Comparison of ENCODE assay signal across 8 cellular contexts in genomic region chr10:35643151-35643975, GRCh38. TPM values are rescaled to one million over a fixed set of nuclear protein-coding genes. Genes with fewer than 3 reads are reported as not detected.
DNase-seq lines count a peak whose midpoint lies in the region; ATAC-seq and TF ChIP-seq lines count a peak whose summit lies in the region.

No MANE protein-coding gene starts in this region.

- peak overlapping the region; percentile 2 for H3K27ac ChIP-seq in PC-3 (ENCODE audit: low read length)
- H3K27ac ChIP-seq in breast epithelium: peak overlapping the region; percentile 66 to 72

- DNase-seq in activated CD4-positive, alpha-beta T cell treated with anti-CD3 and anti-CD28 coated beads, Interleukin-2, amount 10 ng/mL, durations not matched to agents 7 days and 5 days: no peak
- no peak for DNase-seq in activated CD4-positive, alpha-beta T cell treated with anti-CD3 and anti-CD28 coated beads for 1 hour
- DNase-seq in PC-3 (peak; percentile 90), breast epithelium (ENCODE audit: low spot score in 2 of 2) (peak; percentile 53 to 56), iPS-NIHi11 (ENCODE audit: low spot score) (peak; percentile 61), retinal pigment epithelial cell (ENCODE audit: low read depth) (no peak)

- peak overlapping the region; percentile 74 for H3K4me3 Mint-ChIP-seq in activated CD4-positive, alpha-beta T cell treated with anti-CD3 and anti-CD28 coated beads, Interleukin-2, amount 10 ng/mL, durations not matched to agents 7 days and 5 days

- H3K4me2 ChIP-seq in PC-3 (ENCODE audit: low read length): peak overlapping the region; percentile 94

- H3K79me2 ChIP-seq in PC-3 (ENCODE audit: low read length): peaks cover 42% of the 10 kb centered on the region

- peak overlapping the region; percentile 86 for H3K9ac ChIP-seq in PC-3 (ENCODE audit: low read length)

- TF ChIP-seq CTCF in PC-3 (conservative IDR thresholded peaks at IDR 0.05; ENCODE audit: low read depth, low read length) (peak; percentile 29; the same call in 1 of the 2 replicates), breast epithelium (IDR thresholded peaks at IDR 0.05) (no peak), retinal pigment epithelial cell (conservative IDR thresholded peaks at IDR 0.05; ENCODE audit: low read depth, low read length) (no peak)

- no peaks in the 10 kb centered on the region for H3K9me2 ChIP-seq in PC-3 (replicated peaks; ENCODE audit: low read length)

- intact Hi-C loops in PC-3 (cut with micrococcal nuclease): loop anchor here (1.0 to 2.0 kb wide), 5 partner anchors 42 to 986 kb away; no protein-coding TSS in a partner anchor
- intact Hi-C loops in breast epithelium (cut with DNase I; ENCODE audit: low total_unique reads): no loop called here

- H3K36me3 Mint-ChIP-seq in activated CD4-positive, alpha-beta T cell treated with anti-CD3 and anti-CD28 coated beads, Interleukin-2, amount 10 ng/mL, durations not matched to agents 7 days and 5 days (ENCODE audit: low read depth): no peaks in the 10 kb centered on the region

- H3K27me3 ChIP-seq in PC-3 (ENCODE audit: low read length): no peaks in the 10 kb centered on the region
- H3K27me3 ChIP-seq in breast epithelium: no peaks in the 10 kb centered on the region

- H4K20me1 ChIP-seq in PC-3 (ENCODE audit: low read length): peaks cover 15% of the 10 kb centered on the region

- no peak overlapping the region for H3K27ac Mint-ChIP-seq in activated CD4-positive, alpha-beta T cell treated with anti-CD3 and anti-CD28 coated beads, Interleukin-2, amount 10 ng/mL, durations not matched to agents 7 days and 5 days

- TF ChIP-seq POLR2A in breast epithelium (IDR thresholded peaks at IDR 0.05): no peak

- CTCF ChIA-PET in activated CD4-positive, alpha-beta T cell treated with anti-CD3 and anti-CD28 coated beads, Interleukin-2, amount 10 ng/mL, durations not matched to agents 7 days and 5 days (lab: Charles Lee): no interaction called here
- CTCF ChIA-PET in PC-3 (lab: Charles Lee): interaction anchor here (0.6 kb wide), 1 partner anchor 529 kb away, joined by 7 read pairs; no protein-coding TSS in a partner anchor

- no peaks in the 10 kb centered on the region for H3K9me3 ChIP-seq in PC-3 (ENCODE audit: low read length)
- H3K9me3 ChIP-seq in breast epithelium: no peaks in the 10 kb centered on the region

- H3F3A ChIP-seq in PC-3 (ENCODE audit: low read length, unreplicated experiment): peaks cover 10% of the 10 kb centered on the region

- peaks cover 25% of the 10 kb centered on the region for H3K4me1 Mint-ChIP-seq in activated CD4-positive, alpha-beta T cell treated with anti-CD3 and anti-CD28 coated beads, Interleukin-2, amount 10 ng/mL, durations not matched to agents 7 days and 5 days

- H3K27me3 Mint-ChIP-seq in activated CD4-positive, alpha-beta T cell treated with anti-CD3 and anti-CD28 coated beads, Interleukin-2, amount 10 ng/mL, durations not matched to agents 7 days and 5 days: peaks cover 57% of the 10 kb centered on the region

- POLR2A ChIA-PET in activated CD4-positive, alpha-beta T cell treated with anti-CD3 and anti-CD28 coated beads, Interleukin-2, amount 10 ng/mL, durations not matched to agents 7 days and 5 days (lab: Charles Lee): no interaction called here
- POLR2A ChIA-PET in PC-3 (lab: Charles Lee; ENCODE audit: unreplicated experiment): interaction anchor here (0.6 to 0.8 kb wide), 2 partner anchors 139 to 1081 kb away, joined by 3 to 36 read pairs; no protein-coding TSS in a partner anchor

- H3K4me3 ChIP-seq in PC-3 (ENCODE audit: low read length): peak overlapping the region; percentile 80
- H3K4me3 ChIP-seq in breast epithelium: peak overlapping the region; percentile 65 to 92 (median 86)
- peak overlapping the region; percentile 76 for H3K4me3 ChIP-seq in retinal pigment epithelial cell (ENCODE audit: low read length)

- no peaks in the 10 kb centered on the region for H3K9me3 Mint-ChIP-seq in activated CD4-positive, alpha-beta T cell treated with anti-CD3 and anti-CD28 coated beads, Interleukin-2, amount 10 ng/mL, durations not matched to agents 7 days and 5 days

- peak overlapping the region; percentile 86 for H2AFZ ChIP-seq in PC-3 (ENCODE audit: low read length)

- H3K36me3 ChIP-seq in PC-3 (ENCODE audit: low read depth, low read length): peaks cover 10% of the 10 kb centered on the region
- H3K36me3 ChIP-seq in breast epithelium: no peaks in the 10 kb centered on the region

- peaks cover 19% of the 10 kb centered on the region for H3K4me1 ChIP-seq in PC-3 (ENCODE audit: insufficient read depth, low read length)
- H3K4me1 ChIP-seq in breast epithelium: no peaks in the 10 kb centered on the region

- ATAC-seq in PC-3 (peak; percentile 5), HG02571 (IDR thresholded peaks at IDR 0.05; ENCODE audit: unreplicated experiment) (no peak), HG03045 (IDR thresholded peaks at IDR 0.05; ENCODE audit: unreplicated experiment) (no peak)

- no TSS peak for BruUV-seq in PC-3 (replicated peaks; lab: Mats Ljungman, UMichigan)

RNA-seq across cellular contexts. Expression of gene FZD8, which starts 1.3 kb away (rescaled TPM):
- total RNA-seq in activated CD4-positive, alpha-beta T cell treated with anti-CD3 and anti-CD28 coated beads, Interleukin-2, amount 10 ng/mL, durations not matched to agents 7 days and 5 days: under 1 TPM; 0.15 to 0.22 TPM
- total RNA-seq in PC-3 (2014; rRNA removed) (275 and 375 TPM in 2 replicates), breast epithelium (1 to 10 TPM; 2.9 to 9.5 (median 3.0) TPM)

RNA-seq across cellular contexts. Expression of gene GJD4, which starts 38.2 kb away (rescaled TPM):
- not detected for total RNA-seq in activated CD4-positive, alpha-beta T cell treated with anti-CD3 and anti-CD28 coated beads, Interleukin-2, amount 10 ng/mL, durations not matched to agents 7 days and 5 days
- total RNA-seq in PC-3 (2014; rRNA removed) (0.33 and 0.58 TPM in 2 replicates), breast epithelium (not detected)

Comparison
In these comparisons a context has a peak if more than half of its experiments do, and no peak if none do; other contexts are left out.
1. DNase-seq: peak in PC-3 (single experiment), breast epithelium (2 of 2) and iPS-NIHi11 (single experiment); none in activated CD4-positive, alpha-beta T cell treated with anti-CD3 and anti-CD28 coated beads, Interleukin-2, amount 10 ng/mL, durations not matched to agents 7 days and 5 days (single experiment), activated CD4-positive, alpha-beta T cell treated with anti-CD3 and anti-CD28 coated beads for 1 hour (single experiment) and retinal pigment epithelial cell (single experiment).
2. RNA of gene FZD8, which starts 1.3 kb away (total RNA-seq): 275 to 375 TPM in PC-3; 2.9 to 9.5 TPM in breast epithelium and 0.15 to 0.22 TPM in activated CD4-positive, alpha-beta T cell treated with anti-CD3 and anti-CD28 coated beads, Interleukin-2, amount 10 ng/mL, durations not matched to agents 7 days and 5 days; every median in the first group is over 10 times any median in the second.
3. Peak in every context shown above with its lines, with median percentiles within 50 percentile points of each other: H3K4me3 ChIP-seq.